In genomic region chr1:21855257-21856096, GRCh38 we compare ENCODE assay signal across 25 cellular contexts. TPM values are rescaled to one million over a fixed set of nuclear protein-coding genes. Genes with fewer than 3 reads are reported as not detected.
DNase-seq lines count a peak whose midpoint lies in the region; ATAC-seq and TF ChIP-seq lines count a peak whose summit lies in the region.
"Had no signal": no experiment of that assay in that cellular context is flagged by ENCODE, and none has a peak within 500 bp of the region (broad histone marks: within the 10 kb centered on the region; RNA-seq: fewer than 3 reads in every experiment).

No MANE protein-coding gene starts in this region.

- H3K4me1 Mint-ChIP-seq in endodermal cell: no peaks in the 10 kb centered on the region
- H3K4me1 Mint-ChIP-seq: mesothelial cell of epicardium had no signal

- H3K4me3 ChIP-seq in endodermal cell (ENCODE audit: low read length) (no peak overlapping the region), sigmoid colon (no peak overlapping the region)
- H3K4me3 ChIP-seq: body of pancreas, dorsolateral prefrontal cortex, MG63, uterus had no signal

- TF ChIP-seq POLR2A in sigmoid colon (IDR thresholded peaks at IDR 0.05): no peak

- no peaks in the 10 kb centered on the region for H3K9me3 Mint-ChIP-seq in endodermal cell
- H3K9me3 Mint-ChIP-seq: activated CD8-positive, alpha-beta T cell treated with anti-CD3 and anti-CD28 coated beads for 36 hours; activated T-cell treated with anti-CD3 and anti-CD28 coated beads, Interleukin-2, amount 50 U/mL, for 4 hours; mesothelial cell of epicardium; neural crest cell had no signal

- no peak overlapping the region for H3K4me3 Mint-ChIP-seq in endodermal cell
- H3K4me3 Mint-ChIP-seq: activated CD8-positive, alpha-beta T cell treated with anti-CD3 and anti-CD28 coated beads for 36 hours; activated naive CD8-positive, alpha-beta T cell; activated T-cell treated with anti-CD3 and anti-CD28 coated beads, Interleukin-2, amount 50 U/mL, for 4 hours; mesothelial cell of epicardium; neural crest cell had no signal

- H3K27me3 ChIP-seq in endodermal cell (ENCODE audit: control insufficient read depth, insufficient read depth, low read length, poor library complexity, severe bottlenecking): no peaks in the 10 kb centered on the region
- H3K27me3 ChIP-seq in sigmoid colon: no peaks in the 10 kb centered on the region
- H3K27me3 ChIP-seq: body of pancreas, dorsolateral prefrontal cortex, MG63, uterus had no signal

- H3K27ac Mint-ChIP-seq in endodermal cell: peak overlapping the region; percentile 44
- H3K27ac Mint-ChIP-seq: activated CD8-positive, alpha-beta T cell treated with anti-CD3 and anti-CD28 coated beads for 36 hours; activated naive CD8-positive, alpha-beta T cell; mesothelial cell of epicardium had no signal

- intact Hi-C loops in sigmoid colon (cut with DNase I): no loop called here

- H3K9ac ChIP-seq in endodermal cell (ENCODE audit: extremely low read depth, low read length, poor library complexity, severe bottlenecking): no peak overlapping the region

- H3K36me3 ChIP-seq in endodermal cell (ENCODE audit: control insufficient read depth, insufficient read depth, low read length): peaks cover 78% of the 10 kb centered on the region
- H3K36me3 ChIP-seq in sigmoid colon: peaks cover 78 to 100% (median 95%) of the 10 kb centered on the region in 4 donors
- H3K36me3 ChIP-seq: uterus had no signal

- no peak for TF ChIP-seq EP300 in sigmoid colon (IDR thresholded peaks at IDR 0.05)

- no peaks in the 10 kb centered on the region for H3K27me3 Mint-ChIP-seq in endodermal cell (ENCODE audit: insufficient read depth)
- H3K27me3 Mint-ChIP-seq: activated CD8-positive, alpha-beta T cell treated with anti-CD3 and anti-CD28 coated beads for 36 hours; activated naive CD8-positive, alpha-beta T cell had no signal

- DNase-seq in NCI-H748 (lab: John Stamatoyannopoulos, UW; ENCODE audit: unreplicated experiment) (peak; percentile 5), NCI-H748 treated with DMSO at 0.1 percent for 48 hours (lab: John Stamatoyannopoulos, UW) (no peak), NCI-H226 (peak; percentile 26), endodermal cell (no peak), sigmoid colon (no peak), glomerular visceral epithelial cell (ENCODE audit: extremely low spot score) (no peak), EL (no peak)
- DNase-seq: activated CD8-positive, alpha-beta T cell treated with anti-CD3 and anti-CD28 coated beads for 36 hours; activated T-cell treated with anti-CD3 and anti-CD28 coated beads, Interleukin-2, amount 50 U/mL, for 4 hours; body of pancreas; dorsolateral prefrontal cortex; hypothalamus; MG63; NCI-H2081 treated with DMSO at 0.1 percent for 48 hours; NCI-H82; retina; RPMI8226; uterus had no signal

- H3K4me1 ChIP-seq in endodermal cell (ENCODE audit: control insufficient read depth, insufficient read depth, low read length) (no peaks in the 10 kb centered on the region), sigmoid colon (no peaks in the 10 kb centered on the region)
- H3K4me1 ChIP-seq: body of pancreas, uterus had no signal

- TF ChIP-seq CTCF in endodermal cell (conservative IDR thresholded peaks at IDR 0.05) (no peak), sigmoid colon (IDR thresholded peaks at IDR 0.05) (no peak)

- ATAC-seq in HG02571 (IDR thresholded peaks at IDR 0.05; ENCODE audit: unreplicated experiment): no peak
- ATAC-seq: activated CD8-positive, alpha-beta T cell treated with anti-CD3 and anti-CD28 coated beads for 36 hours; activated T-cell treated with anti-CD3 and anti-CD28 coated beads, Interleukin-2, amount 50 U/mL, for 4 hours; body of pancreas had no signal

- H3K27ac ChIP-seq in endodermal cell (ENCODE audit: low read depth, low read length) (no peak overlapping the region), sigmoid colon (peak overlapping the region; percentile 1 to 88 (median 34))
- H3K27ac ChIP-seq: body of pancreas, dorsolateral prefrontal cortex, uterus had no signal

- H3K36me3 Mint-ChIP-seq in endodermal cell (ENCODE audit: low read depth): peaks cover 52% of the 10 kb centered on the region
- H3K36me3 Mint-ChIP-seq: activated naive CD8-positive, alpha-beta T cell had no signal

- 96 to 97% methylated on average over 16 to 35 of the region's 35 CpGs for WGBS in endodermal cell (ENCODE audit: insufficient coverage in 1 of 2, insufficient read length in 1 of 2), 2 experiments
- 89 to 90% methylated on average over 35 of the region's 35 CpGs for WGBS in sigmoid colon, 2 donors

- no peaks in the 10 kb centered on the region for H3K9me3 ChIP-seq in endodermal cell (ENCODE audit: control insufficient read depth, low read length)
- H3K9me3 ChIP-seq in sigmoid colon: no peaks in the 10 kb centered on the region
- H3K9me3 ChIP-seq: body of pancreas, MG63, uterus had no signal

RNA-seq across cellular contexts. Expression of gene LDLRAD2, which starts 43.4 kb away (rescaled TPM):
- total RNA-seq in endodermal cell (under 1 TPM; 0.58 to 0.88 TPM), sigmoid colon (1 to 10 TPM in 1 of 4 donors, under 1 TPM in 1, not detected in 2; under 0.01 to 1.4 TPM)
- polyA plus RNA-seq in endodermal cell (2013, experiment 1 of 2): 0.39 TPM
- polyA plus RNA-seq in endodermal cell (2013, experiment 2 of 2): 0.33 TPM
- polyA plus RNA-seq in sigmoid colon: 1 to 10 TPM in 1 of 3 donors, under 1 TPM in 2; under 0.01 to 1.1 (median 0.23) TPM
- total RNA-seq: fibroblast of lung, kidney epithelial cell, subcutaneous adipose tissue had no signal
- polyA plus RNA-seq: fibroblast of lung had no signal

Comparison
In these comparisons a context has a peak if more than half of its experiments do, and no peak if none do; other contexts are left out.
1. DNase-seq: peak in NCI-H748 (single experiment) and NCI-H226 (single experiment); none in NCI-H748 treated with DMSO at 0.1 percent for 48 hours (single experiment), endodermal cell (single experiment), sigmoid colon (single experiment), glomerular visceral epithelial cell (single experiment) and EL (single experiment).